27 cellular contexts compared by ENCODE assay signal in genomic region chr2:199751480-199751879, GRCh38.
"Had no signal": no experiment of that assay in that cellular context is flagged by ENCODE, and none has a peak within 500 bp of the region (broad histone marks: within the 10 kb centered on the region; RNA-seq: fewer than 3 reads in every experiment).

No MANE protein-coding gene starts in this region.

- H3K4me3 ChIP-seq: cardiac muscle cell, SJCRH30 had no signal

- H3K4me2 ChIP-seq: KMS-11, SK-N-SH had no signal

- H3K9me3 Mint-ChIP-seq: activated CD8-positive, alpha-beta T cell treated with anti-CD3 and anti-CD28 coated beads for 36 hours; activated naive CD4-positive, alpha-beta T cell treated with anti-CD3 and anti-CD28 coated beads, Interleukin-2, amount 10 ng/mL, durations not matched to agents 7 days and 5 days; activated naive CD8-positive, alpha-beta T cell treated with anti-CD3 and anti-CD28 coated beads for 36 hours; activated T-helper 2 cell treated with anti-CD3 and anti-CD28 coated beads, Interferon-gamma antibody, Interleukin-2, Interleukin-4, amounts not matched to agents 10 μg/mL and 5 μg/mL and 100 μg/mL, durations not matched to agents 14 hours and 24 hours and 36 hours had no signal

- H3K9me3 ChIP-seq: SK-N-SH had no signal

- DNase-seq: activated CD4-positive, alpha-beta T cell treated with anti-CD3 and anti-CD28 coated beads for 4 hours; activated CD8-positive, alpha-beta memory T cell treated with anti-CD3 and anti-CD28 coated beads, Interleukin-2, amount 50 U/mL, for 4 hours; activated CD8-positive, alpha-beta T cell treated with anti-CD3 and anti-CD28 coated beads for 36 hours; activated gamma-delta T cell treated with Interleukin-2 at 50 U/mL for 16 hours; activated naive CD4-positive, alpha-beta T cell treated with anti-CD3 and anti-CD28 coated beads, Interleukin-2, amount 10 ng/mL, durations not matched to agents 7 days and 5 days; activated naive CD8-positive, alpha-beta T cell treated with anti-CD3 and anti-CD28 coated beads for 36 hours; activated T-cell treated with anti-CD3 and anti-CD28 coated beads, Interleukin-2, amount 50 U/mL, for 72 hours; brain microvascular endothelial cell; MM.1S; NCI-H146; NCI-H187 treated with DMSO at 0.1 percent for 48 hours; NCI-H2081 treated with DMSO at 0.1 percent for 48 hours; NCI-H2171 treated with DMSO at 0.1 percent for 48 hours; NCI-H226; NCI-H82; OCI-M1; Right ventricle myocardium superior; RPMI8226; SJCRH30; SK-N-SH; T-helper 1 cell; WERI-Rb-1 had no signal

- H3K4me1 ChIP-seq: SJCRH30 had no signal

- H3K27me3 ChIP-seq: brain microvascular endothelial cell, SJCRH30 had no signal

- H3K4me3 Mint-ChIP-seq: activated CD8-positive, alpha-beta T cell treated with anti-CD3 and anti-CD28 coated beads for 36 hours; activated naive CD4-positive, alpha-beta T cell treated with anti-CD3 and anti-CD28 coated beads, Interleukin-2, amount 10 ng/mL, durations not matched to agents 7 days and 5 days; activated naive CD8-positive, alpha-beta T cell treated with anti-CD3 and anti-CD28 coated beads for 36 hours; activated T-cell treated with anti-CD3 and anti-CD28 coated beads, Interleukin-2, amount 50 U/mL, for 72 hours had no signal

- ATAC-seq: activated CD4-positive, CD25-positive, alpha-beta regulatory T cell treated with anti-CD3 and anti-CD28 coated beads, Interleukin-2, amount 50 U/mL, for 24 hours; activated CD8-positive, alpha-beta T cell treated with anti-CD3 and anti-CD28 coated beads for 36 hours; activated T-cell treated with anti-CD3 and anti-CD28 coated beads, Interleukin-2, amount 50 U/mL, for 72 hours; Panc1 had no signal

- H3K27ac Mint-ChIP-seq: activated CD8-positive, alpha-beta T cell treated with anti-CD3 and anti-CD28 coated beads for 36 hours; activated naive CD4-positive, alpha-beta T cell treated with anti-CD3 and anti-CD28 coated beads, Interleukin-2, amount 10 ng/mL, durations not matched to agents 7 days and 5 days; activated naive CD8-positive, alpha-beta T cell treated with anti-CD3 and anti-CD28 coated beads for 36 hours; activated T-cell treated with anti-CD3 and anti-CD28 coated beads, Interleukin-2, amount 50 U/mL, for 72 hours; activated T-helper 2 cell treated with anti-CD3 and anti-CD28 coated beads, Interferon-gamma antibody, Interleukin-2, Interleukin-4, amounts not matched to agents 10 μg/mL and 5 μg/mL and 100 μg/mL, durations not matched to agents 14 hours and 24 hours and 36 hours had no signal

- H3K4me1 Mint-ChIP-seq: activated naive CD4-positive, alpha-beta T cell treated with anti-CD3 and anti-CD28 coated beads, Interleukin-2, amount 10 ng/mL, durations not matched to agents 7 days and 5 days; activated naive CD8-positive, alpha-beta T cell treated with anti-CD3 and anti-CD28 coated beads for 36 hours had no signal

- H3K36me3 Mint-ChIP-seq: activated naive CD4-positive, alpha-beta T cell treated with anti-CD3 and anti-CD28 coated beads, Interleukin-2, amount 10 ng/mL, durations not matched to agents 7 days and 5 days; activated naive CD8-positive, alpha-beta T cell treated with anti-CD3 and anti-CD28 coated beads for 36 hours had no signal

- H3K9ac ChIP-seq: KMS-11, SK-N-SH had no signal

- H3K36me3 ChIP-seq: brain microvascular endothelial cell, cardiac muscle cell, SJCRH30, WERI-Rb-1 had no signal

- H3K27ac ChIP-seq: brain microvascular endothelial cell, cardiac muscle cell, KMS-11, SJCRH30, WERI-Rb-1 had no signal
